ENCODE assay signal across 8 cellular contexts in the genomic region with DNA sequence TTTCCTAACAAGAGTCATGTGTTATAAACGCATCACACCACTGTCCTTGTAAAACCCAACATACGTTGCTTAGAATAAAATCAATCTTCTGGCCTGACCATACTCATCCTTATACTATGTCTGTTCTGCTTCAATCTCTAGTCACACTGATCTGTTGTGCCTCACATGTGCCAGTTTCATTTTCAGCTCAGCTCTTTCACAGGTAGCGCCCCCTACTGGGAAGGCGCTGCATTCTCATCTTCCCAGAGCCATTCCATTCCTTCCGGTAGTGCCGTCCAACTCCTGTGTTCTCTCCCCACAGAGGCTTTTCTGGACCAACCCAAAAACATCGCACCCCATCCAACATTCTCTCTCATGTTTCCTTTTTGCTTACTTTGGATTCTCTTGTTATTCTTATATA.
A peak's percentile ranks its signal among the peaks of the same experiment; 100 is the strongest.
DNase-seq lines count a peak whose midpoint lies in the region; ATAC-seq and TF ChIP-seq lines count a peak whose summit lies in the region.

No MANE protein-coding gene starts in this region.

- H3K27ac ChIP-seq in iPS DF 6.9 (ENCODE audit: low read length), result no peak overlapping the region

- H3K4me1 ChIP-seq in iPS DF 6.9 (ENCODE audit: control insufficient read depth, insufficient read depth, low read length), result no peaks in the 10 kb centered on the region

- no peaks in the 10 kb centered on the region for H3K36me3 ChIP-seq in iPS DF 6.9 (ENCODE audit: control insufficient read depth, insufficient read depth, low read length)

- WGBS in iPS DF 6.9 (ENCODE audit: insufficient coverage, insufficient read length), result no CpG with 5 or more reads among the region's 7 CpGs

- DNase-seq in GM10248 (ENCODE audit: extremely low spot score) (peak; percentile 38), NAMALWA (ENCODE audit: low spot score) (peak; percentile 40), iPS DF 6.9 (ENCODE audit: low read depth, low spot score) (peak; percentile 20), AG08395 (ENCODE audit: low spot score) (no peak), glomerular visceral epithelial cell (ENCODE audit: extremely low spot score) (no peak)
- peak; percentile 72 to 74 for DNase-seq in activated T-cell treated with anti-CD3 and anti-CD28 coated beads, Interleukin-2, amount 50 U/mL, for 48 hours
- peak; percentile 32 for DNase-seq in stimulated activated CD8-positive, alpha-beta memory T cell treated with anti-CD3 and anti-CD28 coated beads, Interleukin-15, amount 100 ng/mL, for 1 hour (ENCODE audit: low read depth)

- CTCF ChIA-PET in GM10248 (lab: Yijun Ruan, JAX), result interaction anchor here (0.6 to 3.5 kb wide), 11 partner anchors 8 to 387 kb away, joined by 3 to 12 read pairs (median 3); a partner anchor contains a TSS

- H3K27me3 ChIP-seq in iPS DF 6.9 (ENCODE audit: control insufficient read depth, insufficient read depth, low read length), result no peaks in the 10 kb centered on the region

- ATAC-seq in GM21717 (IDR thresholded peaks at IDR 0.05; ENCODE audit: unreplicated experiment), result peak; percentile 91

- no peaks in the 10 kb centered on the region for H3K9me3 ChIP-seq in iPS DF 6.9 (ENCODE audit: control insufficient read depth, insufficient read depth, low read length)

- POLR2A ChIA-PET in GM10248 (lab: Yijun Ruan, JAX), result no interaction called here

- TF ChIP-seq CTCF in GM10248 (IDR thresholded peaks at IDR 0.05; ENCODE audit: control extremely low read depth, extremely low read depth, low read depth, missing control alignments), result peak; percentile 81

- no peak overlapping the region for H3K4me3 ChIP-seq in iPS DF 6.9 (ENCODE audit: low read length)

Comparison
In these comparisons a context has a peak if more than half of its experiments do, and no peak if none do; other contexts are left out.
1. DNase-seq: peak in GM10248 (single experiment), NAMALWA (single experiment), activated T-cell treated with anti-CD3 and anti-CD28 coated beads, Interleukin-2, amount 50 U/mL, for 48 hours (2 of 2), iPS DF 6.9 (single experiment) and stimulated activated CD8-positive, alpha-beta memory T cell treated with anti-CD3 and anti-CD28 coated beads, Interleukin-15, amount 100 ng/mL, for 1 hour (single experiment); none in AG08395 (single experiment) and glomerular visceral epithelial cell (single experiment).